Comparison of ENCODE assay signal across 33 cellular contexts in the genomic region with DNA sequence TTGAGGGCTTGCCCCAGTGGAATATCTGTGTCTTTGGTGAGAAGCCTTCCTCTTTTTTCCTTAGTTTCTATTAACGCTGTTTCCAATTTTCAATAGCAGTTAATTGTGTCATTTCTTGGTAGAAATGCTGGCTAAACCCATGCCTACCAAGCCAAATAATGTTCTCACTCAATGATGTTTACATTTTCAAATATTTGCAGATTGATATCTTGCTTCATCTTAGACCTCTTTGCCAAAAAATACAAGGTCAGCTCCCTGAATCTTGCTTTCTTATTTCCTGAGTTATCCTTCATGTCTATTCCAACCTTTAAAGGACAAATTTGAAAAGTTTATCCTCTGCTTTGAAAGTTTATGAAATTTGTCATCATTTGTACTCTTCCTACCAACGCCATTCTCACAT. TPM values are rescaled to one million over a fixed set of nuclear protein-coding genes. Genes with fewer than 3 reads are reported as not detected.
DNase-seq lines count a peak whose midpoint lies in the region; TF ChIP-seq lines count a peak whose summit lies in the region.
"Had no signal": no experiment of that assay in that cellular context is flagged by ENCODE, and none has a peak within 500 bp of the region (broad histone marks: within the 10 kb centered on the region; RNA-seq: fewer than 3 reads in every experiment).

No MANE protein-coding gene starts in this region.

- H3K4me1 ChIP-seq in fibroblast of lung (ENCODE audit: control insufficient read depth, extremely low read depth, insufficient read depth, low read length) (peaks cover 8% of the 10 kb centered on the region), neutrophil (ENCODE audit: control insufficient read depth in 1 of 2, insufficient read depth in 1 of 2, low read depth in 1 of 2, low read length in 1 of 2) (peaks cover 91 to 93% of the 10 kb centered on the region in 2 experiments)
- H3K4me1 ChIP-seq: BE2C, HAP-1, right atrium auricular region had no signal

- H3K9me3 ChIP-seq in fibroblast of lung (ENCODE audit: control insufficient read depth, insufficient read depth, low read depth, low read length): no peaks in the 10 kb centered on the region
- no peaks in the 10 kb centered on the region for H3K9me3 ChIP-seq in neutrophil
- H3K9me3 ChIP-seq: BE2C, right atrium auricular region, SJSA1, suprapubic skin had no signal

- no peaks in the 10 kb centered on the region for H3K27me3 ChIP-seq in fibroblast of lung (ENCODE audit: control insufficient read depth, insufficient read depth, low read length)
- no peaks in the 10 kb centered on the region for H3K27me3 ChIP-seq in neutrophil
- H3K27me3 ChIP-seq: right atrium auricular region, SJSA1 had no signal

- H3K27ac Mint-ChIP-seq in type B pancreatic cell: no peak overlapping the region
- H3K27ac Mint-ChIP-seq: activated B cell treated with CpG ODN at 0.5 μM for 24 hours; activated CD4-positive, alpha-beta T cell treated with anti-CD3 and anti-CD28 coated beads, Interleukin-2, amount 10 ng/mL, durations not matched to agents 7 days and 5 days; activated naive CD4-positive, alpha-beta T cell treated with anti-CD3 and anti-CD28 coated beads, Interleukin-2, amount 50 U/mL, for 72 hours; CD8-positive, alpha-beta T cell; effector memory CD8-positive, alpha-beta T cell; IgD-negative memory B cell had no signal

- H3K9ac ChIP-seq in fibroblast of lung (ENCODE audit: insufficient read depth, low read length): no peak overlapping the region

- peaks cover 5% of the 10 kb centered on the region for H3K36me3 Mint-ChIP-seq in type B pancreatic cell
- H3K36me3 Mint-ChIP-seq: activated naive CD4-positive, alpha-beta T cell treated with anti-CD3 and anti-CD28 coated beads, Interleukin-2, amount 50 U/mL, for 72 hours; CD8-positive, alpha-beta T cell had no signal

- peaks cover 2% of the 10 kb centered on the region for H3K9me3 Mint-ChIP-seq in type B pancreatic cell
- H3K9me3 Mint-ChIP-seq: activated B cell treated with CpG ODN at 0.5 μM for 24 hours; activated CD4-positive, alpha-beta T cell treated with anti-CD3 and anti-CD28 coated beads, Interleukin-2, amount 10 ng/mL, durations not matched to agents 7 days and 5 days; CD8-positive, alpha-beta T cell; effector memory CD8-positive, alpha-beta T cell; IgD-negative memory B cell; neural crest cell had no signal

- peaks cover 5% of the 10 kb centered on the region for H3K27me3 Mint-ChIP-seq in type B pancreatic cell
- H3K27me3 Mint-ChIP-seq: activated B cell treated with CpG ODN at 0.5 μM for 24 hours, IgD-negative memory B cell had no signal

- peaks cover 33% of the 10 kb centered on the region for H3K4me1 Mint-ChIP-seq in type B pancreatic cell (ENCODE audit: unreplicated experiment)
- H3K4me1 Mint-ChIP-seq: activated B cell treated with CpG ODN at 0.5 μM for 24 hours; activated CD4-positive, alpha-beta T cell treated with anti-CD3 and anti-CD28 coated beads, Interleukin-2, amount 10 ng/mL, durations not matched to agents 7 days and 5 days; IgD-negative memory B cell had no signal

- H3K4me2 ChIP-seq in fibroblast of lung (ENCODE audit: extremely low read depth, insufficient read depth, low read length): peak overlapping the region; percentile 36
- H3K4me2 ChIP-seq: hepatocyte, smooth muscle cell had no signal

- H3K36me3 ChIP-seq in fibroblast of lung (ENCODE audit: control insufficient read depth, insufficient read depth, low read length) (no peaks in the 10 kb centered on the region), neutrophil (peaks cover 73% of the 10 kb centered on the region)
- H3K36me3 ChIP-seq: BE2C, cardiac muscle cell, HAP-1, right atrium auricular region, SJSA1, suprapubic skin had no signal

- no peaks in the 10 kb centered on the region for H3K79me2 ChIP-seq in fibroblast of lung (ENCODE audit: control insufficient read depth, insufficient read depth, low read length)
- H3K79me2 ChIP-seq: hepatocyte had no signal

- H2AFZ ChIP-seq in fibroblast of lung (ENCODE audit: low read length): no peak overlapping the region
- H2AFZ ChIP-seq: hepatocyte had no signal

- H4K20me1 ChIP-seq in fibroblast of lung (ENCODE audit: control insufficient read depth, extremely low read depth, insufficient read depth, low read length): no peaks in the 10 kb centered on the region

- no peak overlapping the region for H3K4me3 ChIP-seq in AG10803 (ENCODE audit: low read length)
- no peak overlapping the region for H3K4me3 ChIP-seq in fibroblast of lung (replicated peaks in 1 of 4; ENCODE audit: control extremely low read depth in 1 of 4, insufficient read depth in 1 of 4, low read depth in 3 of 4, low read length in 4 of 4)
- no peak overlapping the region for H3K4me3 ChIP-seq in neutrophil (ENCODE audit: low read depth in 1 of 2, low read length in 1 of 2)
- H3K4me3 ChIP-seq: cardiac muscle cell, HAP-1, hepatocyte, right atrium auricular region, SJSA1, smooth muscle cell, suprapubic skin had no signal

- peak; percentile 49 for DNase-seq in AG10803 (ENCODE audit: low read depth)
- peak; percentile 46 to 62 for DNase-seq in fibroblast of lung (ENCODE audit: low read depth in 2 of 2)
- DNase-seq in cardiac septum (ENCODE audit: low spot score): no peak
- no peak for DNase-seq in hypothalamus (lab: John Stamatoyannopoulos, UW)
- no peak for DNase-seq in type B pancreatic cell (ENCODE audit: extremely low spot score, unreplicated experiment)
- DNase-seq: ACHN; activated B cell treated with CpG ODN at 0.5 μM for 24 hours; activated CD4-positive, alpha-beta T cell treated with anti-CD3 and anti-CD28 coated beads, Interleukin-2, amount 10 ng/mL, durations not matched to agents 7 days and 5 days; activated effector memory CD4-positive, alpha-beta T cell treated with Interleukin-2 at 50 U/mL for 16 hours; aorta; BE2C; CD8-positive, alpha-beta T cell; effector memory CD8-positive, alpha-beta T cell; EL; left cardiac atrium; NCI-H1048; NCI-H2107; NCI-H446 treated with DMSO at 0.1 percent for 48 hours; stimulated activated naive CD4-positive, alpha-beta T cell; T-helper 1 cell had no signal

- TF ChIP-seq CTCF in AG10803 (conservative IDR thresholded peaks at IDR 0.05; ENCODE audit: low read length) (no peak), VCaP (conservative IDR thresholded peaks at IDR 0.05) (no peak), fibroblast of lung (conservative IDR thresholded peaks at IDR 0.05 in 1 of 2, IDR thresholded peaks at IDR 0.05 in 1 of 2; ENCODE audit: low read depth in 1 of 2, low read length in 2 of 2) (no peak), neutrophil (IDR thresholded peaks at IDR 0.05) (no peak), type B pancreatic cell (conservative IDR thresholded peaks at IDR 0.05) (no peak)

- no peak overlapping the region for H3K4me3 Mint-ChIP-seq in type B pancreatic cell
- H3K4me3 Mint-ChIP-seq: activated B cell treated with CpG ODN at 0.5 μM for 24 hours; activated CD4-positive, alpha-beta T cell treated with anti-CD3 and anti-CD28 coated beads, Interleukin-2, amount 10 ng/mL, durations not matched to agents 7 days and 5 days; CD8-positive, alpha-beta T cell; effector memory CD8-positive, alpha-beta T cell; IgD-negative memory B cell; neural crest cell had no signal

- intact Hi-C loops in cardiac septum (cut with DNase I): no loop called here

- H3K27ac ChIP-seq in VCaP: peak overlapping the region; percentile 49
- H3K27ac ChIP-seq in fibroblast of lung (ENCODE audit: insufficient read depth, low read length): no peak overlapping the region
- peak overlapping the region; percentile 90 for H3K27ac ChIP-seq in neutrophil
- H3K27ac ChIP-seq: cardiac muscle cell, hepatocyte, right atrium auricular region, RWPE1, SJSA1, suprapubic skin had no signal

RNA-seq across cellular contexts. Expression of a gene that starts 5.1 kb away (rescaled TPM):
- total RNA-seq in fibroblast of lung (0.83 and 1.5 TPM in 2 replicates), cardiac septum (1.2 TPM), type B pancreatic cell (ENCODE audit: low replicate concordance) (3.9 and 4.9 TPM in 2 replicates)
- 0.44 and 3.2 TPM in 2 replicates for polyA plus RNA-seq in fibroblast of lung
- 0.20 and 1.5 TPM in 2 replicates for polyA plus RNA-seq in fibroblast of lung (2012)
- polyA minus RNA-seq in fibroblast of lung (ENCODE audit: low replicate concordance): 18.1 TPM in 1 of 2 replicates, not detected in the other
- total RNA-seq: activated B cell treated with CpG ODN at 0.5 μM for 24 hours; activated CD4-positive, alpha-beta T cell treated with anti-CD3 and anti-CD28 coated beads, Interleukin-2, amount 10 ng/mL, durations not matched to agents 7 days and 5 days; cardiac muscle cell; CD8-positive, alpha-beta T cell had no signal
- polyA plus RNA-seq: cardiac muscle cell, IgD-negative memory B cell had no signal

Comparison
In these comparisons a context has a peak if more than half of its experiments do, and no peak if none do; other contexts are left out.
1. DNase-seq: peak in AG10803 (single experiment) and fibroblast of lung (2 of 2); none in cardiac septum (single experiment), hypothalamus (0 of 51) and type B pancreatic cell (single experiment).